10 cellular contexts compared by ENCODE assay signal in genomic region chr5:38807570-38808461, GRCh38. TPM values are rescaled to one million over a fixed set of nuclear protein-coding genes. Genes with fewer than 3 reads are reported as not detected.
DNase-seq lines count a peak whose midpoint lies in the region; ATAC-seq, FAIRE-seq and TF ChIP-seq lines count a peak whose summit lies in the region.
"Had no signal": no experiment of that assay in that cellular context is flagged by ENCODE, and none has a peak within 500 bp of the region (broad histone marks: within the 10 kb centered on the region; RNA-seq: fewer than 3 reads in every experiment).

No MANE protein-coding gene starts in this region.

- peaks cover 7% of the 10 kb centered on the region for H3K27me3 Mint-ChIP-seq in astrocyte (ENCODE audit: low read depth, unreplicated experiment)
- no peaks in the 10 kb centered on the region for H3K27me3 Mint-ChIP-seq in chondrocyte (ENCODE audit: low read depth)

- TF ChIP-seq CTCF in BJ (IDR thresholded peaks at IDR 0.05; ENCODE audit: insufficient read depth, low read depth, low read length) (no peak), astrocyte (IDR thresholded peaks at IDR 0.05; ENCODE audit: insufficient read depth, low read depth, low read length) (no peak), chondrocyte (IDR thresholded peaks at IDR 0.05) (no peak)

- no peaks in the 10 kb centered on the region for H3K79me2 ChIP-seq in astrocyte (ENCODE audit: insufficient read depth, low read length)

- H2AK5ac ChIP-seq in mesenchymal stem cell (ENCODE audit: low read length, severe bottlenecking) = peak overlapping the region; percentile 91

- H4K91ac ChIP-seq in mesenchymal stem cell (ENCODE audit: low read length) = peak overlapping the region; percentile 56

- 23% methylated on average over 2 of the region's 8 CpGs for WGBS in mesenchymal stem cell

- CTCF ChIA-PET in BJ (lab: Yijun Ruan, JAX) = interaction anchor here (0.6 to 9.4 kb wide), 18 partner anchors 9 to 599 kb away, joined by 3 to 182 read pairs (median 5); partner anchors contain the start of gene LIFR

- FAIRE-seq in astrocyte (lab: Jason Lieb, UNC) = peak; percentile 56

- H3K4me3 Mint-ChIP-seq in astrocyte (ENCODE audit: unreplicated experiment) = no peak overlapping the region
- no peak overlapping the region for H3K4me3 Mint-ChIP-seq in chondrocyte (ENCODE audit: unreplicated experiment)
- H3K4me3 Mint-ChIP-seq: CD8-positive, alpha-beta memory T cell had no signal

- no peak overlapping the region for H2BK15ac ChIP-seq in mesenchymal stem cell (ENCODE audit: low read depth, poor library complexity, severe bottlenecking)

- no peak overlapping the region for H3K4ac ChIP-seq in mesenchymal stem cell (ENCODE audit: low read depth in 1 of 2, low read length in 2 of 2)

- H2BK120ac ChIP-seq in mesenchymal stem cell (ENCODE audit: low read depth, low read length) = no peak overlapping the region

- DNase-seq in BJ (ENCODE audit: low read depth) = peak; percentile 39
- peak; percentile 46 for DNase-seq in HT1080 (ENCODE audit: low read depth)
- peak; percentile 73 for DNase-seq in astrocyte (ENCODE audit: low read depth)
- peak; percentile 85 for DNase-seq in mesenchymal stem cell
- DNase-seq in GF-D8 (lab: John Stamatoyannopoulos, UW) = no peak
- DNase-seq in NCI-H345 treated with DMSO at 0.1 percent for 48 hours (lab: John Stamatoyannopoulos, UW; ENCODE audit: unreplicated experiment) = no peak
- no peak for DNase-seq in chondrocyte (ENCODE audit: low spot score)
- DNase-seq: CD8-positive, alpha-beta memory T cell had no signal

- no peaks in the 10 kb centered on the region for H3K27me3 ChIP-seq in BJ (ENCODE audit: control insufficient read depth, insufficient read depth, low read length)
- no peaks in the 10 kb centered on the region for H3K27me3 ChIP-seq in astrocyte (ENCODE audit: insufficient read depth, low read length)
- H3K27me3 ChIP-seq in mesenchymal stem cell (ENCODE audit: control insufficient read depth in 1 of 2, insufficient read depth in 1 of 2, low read length in 2 of 2) = no peaks in the 10 kb centered on the region

- H3K23ac ChIP-seq in mesenchymal stem cell (ENCODE audit: low read length in 2 of 2) = no peak overlapping the region

- H3K36me3 Mint-ChIP-seq in astrocyte (ENCODE audit: low read depth, unreplicated experiment) (no peaks in the 10 kb centered on the region), chondrocyte (ENCODE audit: low read depth) (no peaks in the 10 kb centered on the region)
- H3K36me3 Mint-ChIP-seq: CD8-positive, alpha-beta memory T cell had no signal

- peaks cover 35% of the 10 kb centered on the region for H3K4me1 ChIP-seq in astrocyte (ENCODE audit: insufficient read depth, low read length)
- peaks cover 13% of the 10 kb centered on the region for H3K4me1 ChIP-seq in mesenchymal stem cell (ENCODE audit: control insufficient read depth, insufficient read depth, low read depth, low read length)

- POLR2A ChIA-PET in BJ (lab: Charles Lee) = interaction anchor here (0.5 kb wide), 1 partner anchor 46 kb away, joined by 4 read pairs; no protein-coding TSS in a partner anchor

- H3K9me3 Mint-ChIP-seq in astrocyte (ENCODE audit: unreplicated experiment) (no peaks in the 10 kb centered on the region), chondrocyte (ENCODE audit: low read depth) (peaks cover 3% of the 10 kb centered on the region)

- H3K4me2 ChIP-seq in astrocyte (ENCODE audit: low read length) (peak overlapping the region; percentile 67), mesenchymal stem cell (ENCODE audit: low read length, poor library complexity, severe bottlenecking) (no peak overlapping the region)

- H3K9ac ChIP-seq in astrocyte (ENCODE audit: low read length) (peak overlapping the region; percentile 0), mesenchymal stem cell (ENCODE audit: low read length) (peak overlapping the region; percentile 59)

- H2AFZ ChIP-seq in astrocyte (ENCODE audit: low read depth, low read length) (no peak overlapping the region), mesenchymal stem cell (ENCODE audit: low read depth, low read length) (no peak overlapping the region)

- H3K9me3 ChIP-seq in astrocyte (ENCODE audit: insufficient read depth, low read depth, low read length) = no peaks in the 10 kb centered on the region
- no peaks in the 10 kb centered on the region for H3K9me3 ChIP-seq in mesenchymal stem cell (ENCODE audit: control insufficient read depth, low read length)
- H3K9me3 ChIP-seq: thoracic aorta had no signal

- H3K79me1 ChIP-seq in mesenchymal stem cell (replicated peaks; ENCODE audit: low read length, poor library complexity, severe bottlenecking) = no peaks in the 10 kb centered on the region

- no peak overlapping the region for H3K14ac ChIP-seq in mesenchymal stem cell (ENCODE audit: low read length in 2 of 2)

- no peak overlapping the region for H3K27ac Mint-ChIP-seq in astrocyte (ENCODE audit: unreplicated experiment)
- no peak overlapping the region for H3K27ac Mint-ChIP-seq in chondrocyte (ENCODE audit: unreplicated experiment)
- H3K27ac Mint-ChIP-seq: CD8-positive, alpha-beta memory T cell had no signal

- ATAC-seq in GM19452 (IDR thresholded peaks at IDR 0.05; ENCODE audit: unreplicated experiment) = no peak

- H3K36me3 ChIP-seq in BJ (ENCODE audit: control insufficient read depth, insufficient read depth, low read length) (no peaks in the 10 kb centered on the region), astrocyte (ENCODE audit: insufficient read depth, low read length) (no peaks in the 10 kb centered on the region), mesenchymal stem cell (ENCODE audit: control insufficient read depth in 1 of 2, insufficient read depth in 2 of 2, low read depth in 1 of 2, low read length in 2 of 2) (no peaks in the 10 kb centered on the region)
- H3K36me3 ChIP-seq: thoracic aorta had no signal

- peak overlapping the region; percentile 35 for H3K27ac ChIP-seq in astrocyte (ENCODE audit: low read depth, low read length)
- peak overlapping the region; percentile 58 for H3K27ac ChIP-seq in mesenchymal stem cell (ENCODE audit: low read length, poor library complexity, severe bottlenecking)
- H3K27ac ChIP-seq: thoracic aorta had no signal

- H3K4me1 Mint-ChIP-seq in astrocyte (ENCODE audit: low read depth, unreplicated experiment) = peaks cover 25% of the 10 kb centered on the region
- H3K4me1 Mint-ChIP-seq in chondrocyte (ENCODE audit: low read depth) = peaks cover 25% of the 10 kb centered on the region
- H3K4me1 Mint-ChIP-seq: CD8-positive, alpha-beta memory T cell had no signal

- peak overlapping the region; percentile 53 for H2BK5ac ChIP-seq in mesenchymal stem cell (ENCODE audit: low read depth, low read length, poor library complexity, severe bottlenecking)

- H3K18ac ChIP-seq in mesenchymal stem cell (ENCODE audit: low read depth in 1 of 2, low read length in 2 of 2) = peak overlapping the region in 1 of 2 experiments; percentile 81

- H4K8ac ChIP-seq in mesenchymal stem cell (ENCODE audit: low read length) = no peak overlapping the region

- H3K4me3 ChIP-seq in BJ (ENCODE audit: low read depth, low read length) (no peak overlapping the region), astrocyte (ENCODE audit: insufficient read depth, low read depth, low read length) (no peak overlapping the region), mesenchymal stem cell (ENCODE audit: insufficient read depth in 1 of 2, low read depth in 1 of 2, low read length in 2 of 2) (peak overlapping the region in 1 of 2 experiments; percentile 38)
- H3K4me3 ChIP-seq: thoracic aorta had no signal

- no peaks in the 10 kb centered on the region for H4K20me1 ChIP-seq in astrocyte (ENCODE audit: insufficient read depth, low read length)

- H2BK12ac ChIP-seq in mesenchymal stem cell (ENCODE audit: low read length in 2 of 2) = peak overlapping the region in 1 of 2 experiments; percentile 96

RNA-seq across cellular contexts. Expression of gene OSMR, which starts 38.0 kb away (rescaled TPM):
- 43.4 and 53.3 TPM in 2 replicates for polyA plus RNA-seq in BJ (2011; rRNA removed)
- 33.3 and 41.2 TPM in 2 replicates for polyA minus RNA-seq in BJ (2011; rRNA and poly(A)+ RNA removed)
- 21.9 and 31.2 TPM in 2 replicates for total RNA-seq in HT1080 (2014; rRNA removed; shearing (Covaris generic))
- 60.8 and 77.0 TPM in 2 replicates for polyA plus RNA-seq in HT1080 (2015; cell fraction: cytosol; rRNA removed)
- polyA plus RNA-seq in HT1080 (2015; cell fraction: nucleus; rRNA removed) = 205 and 206 TPM in 2 replicates
- total RNA-seq in astrocyte = 38.6 and 39.2 TPM in 2 replicates
- polyA plus RNA-seq in mesenchymal stem cell (2013, experiment 1 of 2) = 139 TPM
- 136 TPM for polyA plus RNA-seq in mesenchymal stem cell (2013, experiment 2 of 2)
- total RNA-seq in chondrocyte = 20.8 to 43.0 TPM (median 38.5 TPM) in 3 replicates
- total RNA-seq: CD8-positive, alpha-beta memory T cell had no signal
- polyA plus RNA-seq: CD8-positive, alpha-beta memory T cell had no signal

Comparison
In these comparisons a context has a peak if more than half of its experiments do, and no peak if none do; other contexts are left out.
1. DNase-seq: peak in BJ (single experiment), HT1080 (single experiment), astrocyte (single experiment) and mesenchymal stem cell (single experiment); none in GF-D8 (single experiment), NCI-H345 treated with DMSO at 0.1 percent for 48 hours (single experiment) and chondrocyte (single experiment).